Comparison of ENCODE assay signal across 22 cellular contexts in the genomic region with DNA sequence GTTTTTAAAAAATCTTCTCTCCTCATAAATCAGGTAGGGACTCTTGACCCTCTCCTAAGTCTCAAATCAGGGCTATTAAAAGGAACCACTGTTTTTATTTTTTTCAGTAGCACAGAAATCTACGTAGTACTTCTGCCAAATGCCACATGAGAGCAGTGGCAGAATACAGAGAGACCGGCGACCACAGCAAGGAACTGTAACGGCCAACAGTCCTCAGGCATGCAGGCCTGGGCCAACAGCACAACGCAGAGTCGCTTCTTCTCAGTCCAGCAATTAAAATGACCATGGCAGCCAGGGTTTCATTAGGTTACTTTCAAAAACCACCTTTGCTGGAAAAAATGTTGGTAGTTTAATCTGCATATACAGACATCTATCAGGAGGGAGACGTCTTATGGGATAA.
"Had no signal": no experiment of that assay in that cellular context is flagged by ENCODE, and none has a peak within 500 bp of the region (broad histone marks: within the 10 kb centered on the region; RNA-seq: fewer than 3 reads in every experiment).

No MANE protein-coding gene starts in this region.

- H3K4me3 ChIP-seq: K562, SJCRH30 had no signal

- H3K27me3 ChIP-seq: SJCRH30 had no signal

- H3K36me3 ChIP-seq: SJCRH30 had no signal

- H3K9me3 ChIP-seq: SJCRH30 had no signal

- H3K27me3 Mint-ChIP-seq: IgD-negative memory B cell had no signal

- H3K27ac ChIP-seq: KMS-11, SJCRH30 had no signal

- ATAC-seq: HepG2, K562, SK-N-SH treated with all-trans-retinoic acid at 6 μM for 48 hours had no signal

- DNase-seq: Kasumi-1, MM.1S, NCI-H1092 treated with DMSO at 0.1 percent for 48 hours, NCI-H1436, NCI-H187, NCI-H2029, NCI-H2081 treated with DMSO at 0.1 percent for 48 hours, NCI-H2171, NCI-H226, NCI-H446, NCI-H510A, NCI-H524 treated with DMSO at 0.1 percent for 48 hours, NCI-H69, NCI-H774, RPMI8226, SHP77 treated with DMSO at 0.1 percent for 48 hours, SJCRH30 had no signal

- H3K4me1 ChIP-seq: SJCRH30 had no signal

- H3K4me3 Mint-ChIP-seq: IgD-negative memory B cell had no signal
